Comparison of ENCODE assay signal across 10 cellular contexts in genomic region chrX:4935846-4936245, GRCh38.
DNase-seq lines count a peak whose midpoint lies in the region; ATAC-seq, FAIRE-seq and TF ChIP-seq lines count a peak whose summit lies in the region.
"Had no signal": no experiment of that assay in that cellular context is flagged by ENCODE, and none has a peak within 500 bp of the region (broad histone marks: within the 10 kb centered on the region; RNA-seq: fewer than 3 reads in every experiment).

No MANE protein-coding gene starts in this region.

- TF ChIP-seq POLR2A in GM12891 (IDR thresholded peaks at IDR 0.05; ENCODE audit: low read depth, low read length) = no peak

- FAIRE-seq in GM12891 (lab: Jason Lieb, UNC) (peak; percentile 20), urothelium cell line (lab: Jason Lieb, UNC) (no peak)
- FAIRE-seq: GM18507 had no signal

- ATAC-seq in HG02943 (IDR thresholded peaks at IDR 0.05; ENCODE audit: low read depth, unreplicated experiment) = peak; percentile 54
- ATAC-seq in left colon = no peak
- no peak for ATAC-seq in omental fat pad (ENCODE audit: low FRiP score)

- TF ChIP-seq CTCF in omental fat pad (IDR thresholded peaks at IDR 0.05) = no peak

- intact Hi-C loops in left colon (cut with DNase I, micrococcal nuclease) = no loop called here

- no peak for DNase-seq in GM12891 (ENCODE audit: insufficient read length, low spot score)
- peak; percentile 6 for DNase-seq in OCI-M2 (lab: John Stamatoyannopoulos, UW; ENCODE audit: unreplicated experiment)
- peak; percentile 4 to 26 for DNase-seq in left colon
- DNase-seq in urothelium cell line (ENCODE audit: low spot score) = no peak
- DNase-seq in omental fat pad (ENCODE audit: low spot score) = no peak
- no peak for DNase-seq in activated T-cell treated with anti-CD3 and anti-CD28 coated beads, Interleukin-2, amount 50 U/mL, for 1 hour
- no peak for DNase-seq in activated CD8-positive, alpha-beta memory T cell treated with anti-CD3 and anti-CD28 coated beads, Interleukin-2, amount 50 U/mL, for 4 hours
- DNase-seq: PC-9 had no signal

TF ChIP-seq in GM12891, 5 proteins besides CTCF, POLR2A, EP300 and RAD21:
- no peak for TF ChIP-seq SPI1 (IDR thresholded peaks at IDR 0.05; ENCODE audit: low read depth, low read length)
- TF ChIP-seq TAF1 (IDR thresholded peaks at IDR 0.05; ENCODE audit: low read depth, low read length) = no peak
- TF ChIP-seq POLR2AphosphoS5 (IDR thresholded peaks at IDR 0.05; ENCODE audit: low read depth, low read length) = no peak
- TF ChIP-seq POU2F2 (IDR thresholded peaks at IDR 0.05; ENCODE audit: low read depth, low read length) = no peak
- TF ChIP-seq PAX5 (IDR thresholded peaks at IDR 0.05; ENCODE audit: insufficient read depth, low read length, severe bottlenecking) = no peak

Comparison
In these comparisons a context has a peak if more than half of its experiments do, and no peak if none do; other contexts are left out.
1. DNase-seq: peak in OCI-M2 (single experiment) and left colon (2 of 2); none in GM12891 (single experiment), urothelium cell line (single experiment), omental fat pad (single experiment), activated T-cell treated with anti-CD3 and anti-CD28 coated beads, Interleukin-2, amount 50 U/mL, for 1 hour (single experiment) and activated CD8-positive, alpha-beta memory T cell treated with anti-CD3 and anti-CD28 coated beads, Interleukin-2, amount 50 U/mL, for 4 hours (single experiment).